9 cellular contexts compared by ENCODE assay signal in genomic region chr9:119370816-119371215, GRCh38. TPM values are rescaled to one million over a fixed set of nuclear protein-coding genes. Genes with fewer than 3 reads are reported as not detected.
DNase-seq lines count a peak whose midpoint lies in the region; ATAC-seq, FAIRE-seq and TF ChIP-seq lines count a peak whose summit lies in the region.
"Had no signal": no experiment of that assay in that cellular context is flagged by ENCODE, and none has a peak within 500 bp of the region (broad histone marks: within the 10 kb centered on the region; RNA-seq: fewer than 3 reads in every experiment).

No MANE protein-coding gene starts in this region.

- no peak overlapping the region for H2AFZ ChIP-seq in neuronal stem cell (ENCODE audit: low read length)

- H3K79me1 ChIP-seq in neuronal stem cell (ENCODE audit: low read depth, low read length), result no peaks in the 10 kb centered on the region

- H2AK5ac ChIP-seq in neuronal stem cell (ENCODE audit: low read depth, low read length), result no peak overlapping the region

- H2BK15ac ChIP-seq in neuronal stem cell (ENCODE audit: low read length), result no peak overlapping the region

- H3K4me1 ChIP-seq in neuronal stem cell (ENCODE audit: control insufficient read depth in 2 of 2, insufficient read depth in 1 of 2, low read depth in 1 of 2, low read length in 2 of 2) (peaks cover 0 to 8% of the 10 kb centered on the region in 2 donors), tibial artery (peaks cover 0 to 13% (median 9%) of the 10 kb centered on the region in 4 donors)

- no peak overlapping the region for H2BK120ac ChIP-seq in neuronal stem cell (ENCODE audit: low read depth, low read length)

- FAIRE-seq in endometrium (lab: Jason Lieb, UNC), result peak; percentile 15

- H3K9me3 ChIP-seq in neuronal stem cell (replicated peaks in 1 of 2; ENCODE audit: control insufficient read depth in 2 of 2, insufficient read depth in 1 of 2, low read depth in 1 of 2, low read length in 2 of 2), result no peaks in the 10 kb centered on the region
- peaks cover 0 to 3% (median 0%) of the 10 kb centered on the region in 3 donors for H3K9me3 ChIP-seq in tibial artery

- in situ Hi-C loops in GM13977 (cut with MboI; ENCODE audit: low pct_unique_long_range_greater_than_20kb, low sequenced_read_pairs, unreplicated experiment), result no loop called here

- no peak overlapping the region for H3K18ac ChIP-seq in neuronal stem cell (ENCODE audit: low read length)

- peaks cover 7 to 40% (median 36%) of the 10 kb centered on the region in 3 experiments for H3K27me3 ChIP-seq in neuronal stem cell (ENCODE audit: control insufficient read depth in 3 of 3, insufficient read depth in 3 of 3, low read depth in 1 of 3, low read length in 3 of 3)
- peaks cover 5 to 40% of the 10 kb centered on the region in 2 donors for H3K27me3 ChIP-seq in tibial artery

- H3K4me3 ChIP-seq in NB4 (ENCODE audit: low read depth, low read length) (no peak overlapping the region), neuronal stem cell (ENCODE audit: low read length in 2 of 2) (no peak overlapping the region), tibial artery (no peak overlapping the region)

- no peak overlapping the region for H4K91ac ChIP-seq in neuronal stem cell (ENCODE audit: low read depth, low read length, poor library complexity)

- H3K36me3 ChIP-seq in neuronal stem cell (replicated peaks in 1 of 2; ENCODE audit: control insufficient read depth in 2 of 2, insufficient read depth in 2 of 2, low read length in 2 of 2) (no peaks in the 10 kb centered on the region), tibial artery (no peaks in the 10 kb centered on the region)

- H4K8ac ChIP-seq in neuronal stem cell (ENCODE audit: low read depth, low read length), result no peak overlapping the region

- intact Hi-C loops in tibial artery (cut with DNase I; ENCODE audit: low total_unique reads), result no loop called here

- DNase-seq in GM13977 (ENCODE audit: low spot score), result peak; percentile 54
- peak; percentile 21 for DNase-seq in NB4 (ENCODE audit: low read depth)
- DNase-seq in neuronal stem cell (ENCODE audit: low spot score), result peak; percentile 73
- DNase-seq in tibial artery, result no peak
- DNase-seq in NCI-H526 (lab: John Stamatoyannopoulos, UW), result no peak
- DNase-seq: NCI-H510A treated with DMSO at 0.1 percent for 48 hours had no signal

- H3K4me2 ChIP-seq in neuronal stem cell (ENCODE audit: insufficient read depth, low read length, poor library complexity, severe bottlenecking), result no peak overlapping the region

- ATAC-seq in GM18502 (IDR thresholded peaks at IDR 0.05; ENCODE audit: poor library complexity, unreplicated experiment) (no peak), HG03565 (IDR thresholded peaks at IDR 0.05; ENCODE audit: unreplicated experiment) (no peak)

- no peak overlapping the region for H3K9ac ChIP-seq in neuronal stem cell (ENCODE audit: low read depth, low read length, poor library complexity)

- TF ChIP-seq CTCF in GM13977 (IDR thresholded peaks at IDR 0.05; ENCODE audit: extremely low read depth, insufficient read depth, missing control alignments), result no peak
- no peak for TF ChIP-seq CTCF in NB4 (IDR thresholded peaks at IDR 0.05; ENCODE audit: low read depth, low read length)
- TF ChIP-seq CTCF in tibial artery (IDR thresholded peaks at IDR 0.05), result no peak

- no peak overlapping the region for H3K27ac ChIP-seq in neuronal stem cell (replicated peaks; ENCODE audit: low read length)
- H3K27ac ChIP-seq in tibial artery, result no peak overlapping the region

- no peak for TF ChIP-seq POLR2A in NB4 (IDR thresholded peaks at IDR 0.05; ENCODE audit: extremely low read depth, insufficient read length)

- H3K14ac ChIP-seq in neuronal stem cell (ENCODE audit: low read length), result no peak overlapping the region

- no peak overlapping the region for H2BK5ac ChIP-seq in neuronal stem cell (ENCODE audit: low read length)

- no CpG with 5 or more reads among the region's 8 CpGs for WGBS in neuronal stem cell (ENCODE audit: extremely low coverage in 2 of 2, insufficient read length in 2 of 2, insufficient replicate concordance in 1 of 2), 2 donors

- no peak overlapping the region for H2BK12ac ChIP-seq in neuronal stem cell (ENCODE audit: low read length)

- no peak overlapping the region for H3K23ac ChIP-seq in neuronal stem cell (ENCODE audit: low read depth, low read length, poor library complexity)

- no peak overlapping the region for H3K4ac ChIP-seq in neuronal stem cell (ENCODE audit: low read length)

RNA-seq across cellular contexts. Expression of gene BRINP1, which starts 1.6 kb away (rescaled TPM):
- polyA plus RNA-seq in neuronal stem cell (2013, experiment 1 of 2), result 0.13 TPM
- 0.06 TPM for polyA plus RNA-seq in neuronal stem cell (2013, experiment 2 of 2)

Comparison
In these comparisons a context has a peak if more than half of its experiments do, and no peak if none do; other contexts are left out.
1. DNase-seq: peak in GM13977 (single experiment), NB4 (single experiment) and neuronal stem cell (single experiment); none in tibial artery (0 of 2) and NCI-H526 (0 of 2).